Comparison of ENCODE assay signal across 1 cellular context in genomic region chr15:63834500-63835210, GRCh38.
TF ChIP-seq lines count a peak whose summit lies in the region.

No MANE protein-coding gene starts in this region.

TF ChIP-seq in K562, 482 proteins besides CTCF, POLR2A, EP300 and RAD21 (continued from another document and continues in another):
- TF ChIP-seq, protein P1, sequence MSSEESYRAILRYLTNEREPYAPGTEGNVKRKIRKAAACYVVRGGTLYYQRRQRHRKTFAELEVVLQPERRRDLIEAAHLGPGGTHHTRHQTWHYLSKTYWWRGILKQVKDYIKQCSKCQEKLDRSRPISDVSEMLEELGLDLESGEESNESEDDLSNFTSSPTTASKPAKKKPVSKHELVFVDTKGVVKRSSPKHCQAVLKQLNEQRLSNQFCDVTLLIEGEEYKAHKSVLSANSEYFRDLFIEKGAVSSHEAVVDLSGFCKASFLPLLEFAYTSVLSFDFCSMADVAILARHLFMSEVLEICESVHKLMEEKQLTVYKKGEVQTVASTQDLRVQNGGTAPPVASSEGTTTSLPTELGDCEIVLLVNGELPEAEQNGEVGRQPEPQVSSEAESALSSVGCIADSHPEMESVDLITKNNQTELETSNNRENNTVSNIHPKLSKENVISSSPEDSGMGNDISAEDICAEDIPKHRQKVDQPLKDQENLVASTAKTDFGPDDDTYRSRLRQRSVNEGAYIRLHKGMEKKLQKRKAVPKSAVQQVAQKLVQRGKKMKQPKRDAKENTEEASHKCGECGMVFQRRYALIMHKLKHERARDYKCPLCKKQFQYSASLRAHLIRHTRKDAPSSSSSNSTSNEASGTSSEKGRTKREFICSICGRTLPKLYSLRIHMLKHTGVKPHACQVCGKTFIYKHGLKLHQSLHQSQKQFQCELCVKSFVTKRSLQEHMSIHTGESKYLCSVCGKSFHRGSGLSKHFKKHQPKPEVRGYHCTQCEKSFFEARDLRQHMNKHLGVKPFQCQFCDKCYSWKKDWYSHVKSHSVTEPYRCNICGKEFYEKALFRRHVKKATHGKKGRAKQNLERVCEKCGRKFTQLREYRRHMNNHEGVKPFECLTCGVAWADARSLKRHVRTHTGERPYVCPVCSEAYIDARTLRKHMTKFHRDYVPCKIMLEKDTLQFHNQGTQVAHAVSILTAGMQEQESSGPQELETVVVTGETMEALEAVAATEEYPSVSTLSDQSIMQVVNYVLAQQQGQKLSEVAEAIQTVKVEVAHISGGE (CRISPR knock-in tag; IDR thresholded peaks at IDR 0.05) = no peak; a peak in 1 of 6 replicates
- TF ChIP-seq LCOR (CRISPR knock-in tag; IDR thresholded peaks at IDR 0.05) (no peak), BRD4 (IDR thresholded peaks at IDR 0.05) (0 out of 2 replicates have a peak, but pooled peaks have one; percentile 17), KAT2B (IDR thresholded peaks at IDR 0.05; ENCODE audit: low read depth, low read length) (no peak), HDGF (IDR thresholded peaks at IDR 0.05) (peak; percentile 47; the same call in 1 of the 2 replicates), ZBTB26 (CRISPR knock-in tag; IDR thresholded peaks at IDR 0.05) (0 out of 2 replicates have a peak, but pooled peaks have one; percentile 67), E2F4 (CRISPR knock-in tag; IDR thresholded peaks at IDR 0.05; ENCODE audit: low read depth) (no peak), HDAC1 (IDR thresholded peaks at IDR 0.05) (0 out of 4 replicates have a peak, but pooled peaks of 1 of the 2 experiments have one; percentile 19), ZNF165 (CRISPR knock-in tag; IDR thresholded peaks at IDR 0.05; ENCODE audit: borderline replicate concordance) (0 out of 2 replicates have a peak, but pooled peaks have one; percentile 33), ZNF354B (CRISPR knock-in tag; IDR thresholded peaks at IDR 0.05) (no peak), KLF6 (CRISPR knock-in tag; IDR thresholded peaks at IDR 0.05; ENCODE audit: borderline replicate concordance) (0 out of 2 replicates have a peak, but pooled peaks have one; percentile 2), NR4A1 (CRISPR knock-in tag; IDR thresholded peaks at IDR 0.05) (no peak), NR4A1 (tag; IDR thresholded peaks at IDR 0.05) (peak; percentile 13; the same call in 1 of the 2 replicates), LARP7 (IDR thresholded peaks at IDR 0.05) (no peak), NR1H2 (CRISPR knock-in tag; IDR thresholded peaks at IDR 0.05) (0 out of 2 replicates have a peak, but pooled peaks have one; percentile 6), TFE3 (CRISPR knock-in tag; IDR thresholded peaks at IDR 0.05) (peak; percentile 6; the same call in 1 of the 2 replicates), NR2C2 (CRISPR knock-in tag; IDR thresholded peaks at IDR 0.05) (no peak), NR2C2 (tag; IDR thresholded peaks at IDR 0.05) (peak; percentile 41; the same call in 1 of the 2 replicates), WHSC1 (IDR thresholded peaks at IDR 0.05; ENCODE audit: low read length) (no peak), TEAD1 (CRISPR knock-in tag; IDR thresholded peaks at IDR 0.05) (peak in 1 of 2 experiments; percentile 14; a peak in 2 of 4 replicates), DMBX1 (CRISPR knock-in tag; IDR thresholded peaks at IDR 0.05; ENCODE audit: borderline replicate concordance) (no peak; the same call in 1 of the 2 replicates), GATAD2B (IDR thresholded peaks at IDR 0.05; ENCODE audit: borderline replicate concordance) (no peak), HIVEP1 (CRISPR knock-in tag; IDR thresholded peaks at IDR 0.05) (no peak; the same call in 1 of the 2 replicates), ZNF431 (CRISPR knock-in tag; IDR thresholded peaks at IDR 0.05) (no peak), KLF16 (IDR thresholded peaks at IDR 0.05) (no peak), FOXJ2 (tag; IDR thresholded peaks at IDR 0.05) (peak; percentile 61; the same call in 1 of the 2 replicates), SIX5 (IDR thresholded peaks at IDR 0.05; ENCODE audit: borderline replicate concordance in 1 of 2, insufficient read depth in 1 of 2, low read depth in 1 of 2, low read length in 2 of 2) (no peak)
- TF ChIP-seq, protein P2, sequence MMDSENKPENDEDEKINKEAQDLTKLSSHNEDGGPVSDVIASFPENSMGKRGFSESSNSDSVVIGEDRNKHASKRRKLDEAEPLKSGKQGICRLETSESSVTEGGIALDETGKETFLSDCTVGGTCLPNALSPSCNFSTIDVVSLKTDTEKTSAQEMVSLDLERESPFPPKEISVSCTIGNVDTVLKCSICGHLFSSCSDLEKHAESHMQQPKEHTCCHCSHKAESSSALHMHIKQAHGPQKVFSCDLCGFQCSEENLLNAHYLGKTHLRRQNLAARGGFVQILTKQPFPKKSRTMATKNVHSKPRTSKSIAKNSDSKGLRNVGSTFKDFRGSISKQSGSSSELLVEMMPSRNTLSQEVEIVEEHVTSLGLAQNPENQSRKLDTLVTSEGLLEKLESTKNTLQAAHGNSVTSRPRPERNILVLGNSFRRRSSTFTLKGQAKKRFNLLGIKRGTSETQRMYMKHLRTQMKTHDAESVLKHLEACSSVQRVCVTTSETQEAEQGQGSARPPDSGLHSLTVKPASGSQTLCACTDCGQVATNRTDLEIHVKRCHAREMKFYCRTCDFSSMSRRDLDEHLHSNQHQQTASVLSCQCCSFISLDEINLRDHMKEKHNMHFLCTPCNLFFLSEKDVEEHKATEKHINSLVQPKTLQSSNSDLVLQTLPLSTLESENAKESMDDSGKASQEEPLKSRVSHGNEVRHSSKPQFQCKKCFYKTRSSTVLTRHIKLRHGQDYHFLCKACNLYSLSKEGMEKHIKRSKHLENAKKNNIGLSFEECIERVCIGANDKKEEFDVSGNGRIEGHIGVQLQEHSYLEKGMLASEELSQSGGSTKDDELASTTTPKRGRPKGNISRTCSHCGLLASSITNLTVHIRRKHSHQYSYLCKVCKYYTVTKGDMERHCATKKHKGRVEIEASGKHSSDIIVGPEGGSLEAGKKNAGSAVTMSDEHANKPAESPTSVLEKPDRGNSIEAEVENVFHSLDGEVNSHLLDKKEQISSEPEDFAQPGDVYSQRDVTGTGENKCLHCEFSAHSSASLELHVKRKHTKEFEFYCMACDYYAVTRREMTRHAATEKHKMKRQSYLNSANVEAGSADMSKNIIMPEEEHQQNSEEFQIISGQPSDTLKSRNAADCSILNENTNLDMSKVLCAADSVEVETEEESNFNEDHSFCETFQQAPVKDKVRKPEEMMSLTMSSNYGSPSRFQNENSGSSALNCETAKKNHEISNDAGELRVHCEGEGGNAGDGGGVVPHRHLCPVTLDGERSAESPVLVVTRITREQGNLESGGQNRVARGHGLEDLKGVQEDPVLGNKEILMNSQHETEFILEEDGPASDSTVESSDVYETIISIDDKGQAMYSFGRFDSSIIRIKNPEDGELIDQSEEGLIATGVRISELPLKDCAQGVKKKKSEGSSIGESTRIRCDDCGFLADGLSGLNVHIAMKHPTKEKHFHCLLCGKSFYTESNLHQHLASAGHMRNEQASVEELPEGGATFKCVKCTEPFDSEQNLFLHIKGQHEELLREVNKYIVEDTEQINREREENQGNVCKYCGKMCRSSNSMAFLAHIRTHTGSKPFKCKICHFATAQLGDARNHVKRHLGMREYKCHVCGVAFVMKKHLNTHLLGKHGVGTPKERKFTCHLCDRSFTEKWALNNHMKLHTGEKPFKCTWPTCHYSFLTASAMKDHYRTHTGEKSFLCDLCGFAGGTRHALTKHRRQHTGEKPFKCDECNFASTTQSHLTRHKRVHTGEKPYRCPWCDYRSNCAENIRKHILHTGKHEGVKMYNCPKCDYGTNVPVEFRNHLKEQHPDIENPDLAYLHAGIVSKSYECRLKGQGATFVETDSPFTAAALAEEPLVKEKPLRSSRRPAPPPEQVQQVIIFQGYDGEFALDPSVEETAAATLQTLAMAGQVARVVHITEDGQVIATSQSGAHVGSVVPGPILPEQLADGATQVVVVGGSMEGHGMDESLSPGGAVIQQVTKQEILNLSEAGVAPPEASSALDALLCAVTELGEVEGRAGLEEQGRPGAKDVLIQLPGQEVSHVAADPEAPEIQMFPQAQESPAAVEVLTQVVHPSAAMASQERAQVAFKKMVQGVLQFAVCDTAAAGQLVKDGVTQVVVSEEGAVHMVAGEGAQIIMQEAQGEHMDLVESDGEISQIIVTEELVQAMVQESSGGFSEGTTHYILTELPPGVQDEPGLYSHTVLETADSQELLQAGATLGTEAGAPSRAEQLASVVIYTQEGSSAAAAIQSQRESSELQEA (IDR thresholded peaks at IDR 0.05; ENCODE audit: low read depth) = no peak
- TF ChIP-seq, protein P3, sequence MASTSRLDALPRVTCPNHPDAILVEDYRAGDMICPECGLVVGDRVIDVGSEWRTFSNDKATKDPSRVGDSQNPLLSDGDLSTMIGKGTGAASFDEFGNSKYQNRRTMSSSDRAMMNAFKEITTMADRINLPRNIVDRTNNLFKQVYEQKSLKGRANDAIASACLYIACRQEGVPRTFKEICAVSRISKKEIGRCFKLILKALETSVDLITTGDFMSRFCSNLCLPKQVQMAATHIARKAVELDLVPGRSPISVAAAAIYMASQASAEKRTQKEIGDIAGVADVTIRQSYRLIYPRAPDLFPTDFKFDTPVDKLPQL (IDR thresholded peaks at IDR 0.05; ENCODE audit: extremely low read depth, insufficient read length) = no peak
- TF ChIP-seq, protein P4, sequence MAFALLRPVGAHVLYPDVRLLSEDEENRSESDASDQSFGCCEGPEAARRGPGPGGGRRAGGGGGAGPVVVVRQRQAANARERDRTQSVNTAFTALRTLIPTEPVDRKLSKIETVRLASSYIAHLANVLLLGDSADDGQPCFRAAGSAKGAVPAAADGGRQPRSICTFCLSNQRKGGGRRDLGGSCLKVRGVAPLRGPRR (CRISPR knock-in tag; IDR thresholded peaks at IDR 0.05) = peak; percentile 55; the same call in 1 of the 2 replicates
- TF ChIP-seq, protein P5, sequence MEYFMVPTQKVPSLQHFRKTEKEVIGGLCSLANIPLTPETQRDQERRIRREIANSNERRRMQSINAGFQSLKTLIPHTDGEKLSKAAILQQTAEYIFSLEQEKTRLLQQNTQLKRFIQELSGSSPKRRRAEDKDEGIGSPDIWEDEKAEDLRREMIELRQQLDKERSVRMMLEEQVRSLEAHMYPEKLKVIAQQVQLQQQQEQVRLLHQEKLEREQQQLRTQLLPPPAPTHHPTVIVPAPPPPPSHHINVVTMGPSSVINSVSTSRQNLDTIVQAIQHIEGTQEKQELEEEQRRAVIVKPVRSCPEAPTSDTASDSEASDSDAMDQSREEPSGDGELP (CRISPR knock-in tag; IDR thresholded peaks at IDR 0.05; ENCODE audit: borderline replicate concordance) = 0 out of 2 replicates have a peak, but pooled peaks have one; percentile 2
- TF ChIP-seq, protein P6, sequence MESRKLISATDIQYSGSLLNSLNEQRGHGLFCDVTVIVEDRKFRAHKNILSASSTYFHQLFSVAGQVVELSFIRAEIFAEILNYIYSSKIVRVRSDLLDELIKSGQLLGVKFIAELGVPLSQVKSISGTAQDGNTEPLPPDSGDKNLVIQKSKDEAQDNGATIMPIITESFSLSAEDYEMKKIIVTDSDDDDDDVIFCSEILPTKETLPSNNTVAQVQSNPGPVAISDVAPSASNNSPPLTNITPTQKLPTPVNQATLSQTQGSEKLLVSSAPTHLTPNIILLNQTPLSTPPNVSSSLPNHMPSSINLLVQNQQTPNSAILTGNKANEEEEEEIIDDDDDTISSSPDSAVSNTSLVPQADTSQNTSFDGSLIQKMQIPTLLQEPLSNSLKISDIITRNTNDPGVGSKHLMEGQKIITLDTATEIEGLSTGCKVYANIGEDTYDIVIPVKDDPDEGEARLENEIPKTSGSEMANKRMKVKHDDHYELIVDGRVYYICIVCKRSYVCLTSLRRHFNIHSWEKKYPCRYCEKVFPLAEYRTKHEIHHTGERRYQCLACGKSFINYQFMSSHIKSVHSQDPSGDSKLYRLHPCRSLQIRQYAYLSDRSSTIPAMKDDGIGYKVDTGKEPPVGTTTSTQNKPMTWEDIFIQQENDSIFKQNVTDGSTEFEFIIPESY (CRISPR knock-in tag; IDR thresholded peaks at IDR 0.05) = no peak
- TF ChIP-seq, protein P7, sequence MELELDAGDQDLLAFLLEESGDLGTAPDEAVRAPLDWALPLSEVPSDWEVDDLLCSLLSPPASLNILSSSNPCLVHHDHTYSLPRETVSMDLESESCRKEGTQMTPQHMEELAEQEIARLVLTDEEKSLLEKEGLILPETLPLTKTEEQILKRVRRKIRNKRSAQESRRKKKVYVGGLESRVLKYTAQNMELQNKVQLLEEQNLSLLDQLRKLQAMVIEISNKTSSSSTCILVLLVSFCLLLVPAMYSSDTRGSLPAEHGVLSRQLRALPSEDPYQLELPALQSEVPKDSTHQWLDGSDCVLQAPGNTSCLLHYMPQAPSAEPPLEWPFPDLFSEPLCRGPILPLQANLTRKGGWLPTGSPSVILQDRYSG (tag; conservative IDR thresholded peaks at IDR 0.05; ENCODE audit: low read depth) = peak; percentile 12; the same call in 1 of the 2 replicates
- TF ChIP-seq, protein P8, sequence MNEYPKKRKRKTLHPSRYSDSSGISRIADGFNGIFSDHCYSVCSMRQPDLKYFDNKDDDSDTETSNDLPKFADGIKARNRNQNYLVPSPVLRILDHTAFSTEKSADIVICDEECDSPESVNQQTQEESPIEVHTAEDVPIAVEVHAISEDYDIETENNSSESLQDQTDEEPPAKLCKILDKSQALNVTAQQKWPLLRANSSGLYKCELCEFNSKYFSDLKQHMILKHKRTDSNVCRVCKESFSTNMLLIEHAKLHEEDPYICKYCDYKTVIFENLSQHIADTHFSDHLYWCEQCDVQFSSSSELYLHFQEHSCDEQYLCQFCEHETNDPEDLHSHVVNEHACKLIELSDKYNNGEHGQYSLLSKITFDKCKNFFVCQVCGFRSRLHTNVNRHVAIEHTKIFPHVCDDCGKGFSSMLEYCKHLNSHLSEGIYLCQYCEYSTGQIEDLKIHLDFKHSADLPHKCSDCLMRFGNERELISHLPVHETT (CRISPR knock-in tag; conservative IDR thresholded peaks at IDR 0.05 in 1 of 2, IDR thresholded peaks at IDR 0.05 in 1 of 2) = peak in 1 of 2 experiments; percentile 72; a peak in 1 of 4 replicates
